Comparison of ENCODE assay signal across 1 cellular context in the genomic region with DNA sequence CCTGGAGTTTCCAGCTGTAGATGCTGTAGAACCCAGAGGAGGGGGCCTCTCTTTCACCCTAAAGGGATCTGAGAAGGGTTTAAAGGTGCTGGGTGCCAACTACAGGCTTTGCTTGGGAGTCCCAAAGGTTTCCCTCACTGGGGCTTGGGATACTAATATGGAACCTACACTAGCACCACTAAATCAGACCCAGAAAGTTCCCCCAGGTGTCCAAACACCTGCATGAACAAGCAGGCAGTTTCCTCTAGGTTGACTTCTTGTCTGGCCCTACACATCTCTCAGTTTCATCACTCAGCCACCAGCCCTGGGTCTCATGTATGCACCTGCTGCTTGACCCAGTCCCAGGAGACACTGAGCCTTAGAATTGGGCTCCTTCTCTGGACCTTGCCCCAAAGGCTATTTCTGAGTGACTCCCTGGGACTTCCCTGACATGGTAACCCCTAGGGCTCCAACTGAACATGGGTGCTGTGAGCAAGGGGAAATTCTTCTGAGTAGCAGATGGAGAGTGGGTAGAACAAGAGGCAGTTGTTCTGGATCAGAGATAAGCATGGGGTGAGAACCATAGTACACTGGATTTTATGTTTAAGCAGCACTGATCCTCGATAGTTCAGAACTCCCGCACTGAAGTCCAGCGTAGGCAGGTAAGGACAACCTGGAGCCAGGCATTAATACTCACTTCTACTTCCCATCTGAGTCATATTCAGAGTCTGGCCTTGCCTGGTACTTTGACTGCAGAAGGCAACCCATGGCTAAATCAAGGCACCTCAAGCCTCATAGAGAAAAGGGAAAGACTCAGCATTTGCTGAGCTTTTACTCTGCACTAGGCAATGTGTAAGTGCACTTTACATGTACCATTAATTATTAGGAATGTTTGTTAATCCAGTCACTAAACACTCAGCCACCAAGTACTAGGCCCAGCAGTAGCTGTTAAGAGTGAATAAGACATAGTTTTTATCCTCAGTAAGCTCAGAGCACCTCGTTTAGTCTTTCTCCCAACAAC.
TF ChIP-seq lines count a peak whose summit lies in the region.

No MANE protein-coding gene starts in this region.

TF ChIP-seq in endothelial cell of umbilical vein, 7 proteins besides CTCF, POLR2A, EP300 and RAD21 (continued from another document):
- no peak for TF ChIP-seq EZH2 (IDR thresholded peaks at IDR 0.05; ENCODE audit: borderline replicate concordance, low read depth, low read length, severe bottlenecking)
- TF ChIP-seq MYC (IDR thresholded peaks at IDR 0.05; ENCODE audit: low read depth, low read length): no peak
- no peak for TF ChIP-seq GATA2 (IDR thresholded peaks at IDR 0.05; ENCODE audit: insufficient read depth, insufficient read length, low read depth, low read length)
- TF ChIP-seq FOS (IDR thresholded peaks at IDR 0.05; ENCODE audit: borderline replicate concordance, insufficient read depth, low read length): no peak
- TF ChIP-seq JUN (IDR thresholded peaks at IDR 0.05; ENCODE audit: borderline replicate concordance, insufficient read depth, insufficient read length, low read depth): no peak
